Comparison of ENCODE assay signal across 10 cellular contexts in the genomic region with DNA sequence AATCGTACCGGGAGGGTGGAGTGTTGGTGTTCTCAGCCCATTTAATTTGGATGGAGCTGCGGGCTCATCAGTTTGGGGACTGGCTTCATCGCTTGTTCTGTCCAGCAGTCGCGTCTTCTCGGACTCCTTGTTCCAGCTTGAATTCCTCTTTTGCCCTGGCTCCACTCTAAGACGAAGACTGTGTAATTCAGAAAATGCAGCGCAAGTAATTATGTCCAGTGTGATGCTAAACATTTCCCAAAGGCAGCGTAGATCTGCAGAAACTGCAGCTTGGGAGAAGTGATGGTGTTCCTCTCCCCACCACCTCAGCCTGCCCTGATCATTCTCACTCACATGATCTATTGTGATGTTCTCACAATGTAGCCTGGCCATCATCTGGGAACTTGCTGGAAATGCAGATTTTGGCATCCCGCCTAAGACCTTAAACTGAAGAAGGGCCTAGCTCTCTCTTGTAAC. TPM values are rescaled to one million over a fixed set of nuclear protein-coding genes. Genes with fewer than 3 reads are reported as not detected.
DNase-seq lines count a peak whose midpoint lies in the region; ATAC-seq and TF ChIP-seq lines count a peak whose summit lies in the region.
"Had no signal": no experiment of that assay in that cellular context is flagged by ENCODE, and none has a peak within 500 bp of the region (broad histone marks: within the 10 kb centered on the region; RNA-seq: fewer than 3 reads in every experiment).

No MANE protein-coding gene starts in this region.

- DNase-seq in NT2/D1 (ENCODE audit: low read depth, low spot score) (no peak), esophagus muscularis mucosa (ENCODE audit: extremely low spot score) (no peak), medulla oblongata (ENCODE audit: extremely low spot score) (peak; percentile 82), thyroid gland (no peak), NCI-H510A treated with DMSO at 0.1 percent for 48 hours (lab: John Stamatoyannopoulos, UW) (no peak)
- DNase-seq: cerebellar nuclear complex, NCI-H345 had no signal

- no peak overlapping the region for H3K4me3 ChIP-seq in NT2/D1 (ENCODE audit: insufficient read length, low read depth)
- H3K4me3 ChIP-seq in esophagus muscularis mucosa = peak overlapping the region in 3 of 4 donors; percentile 12 to 27 (median 14)
- no peak overlapping the region for H3K4me3 ChIP-seq in thyroid gland (replicated peaks in 1 of 3)
- H3K4me3 ChIP-seq: smooth muscle cell had no signal

- 53% methylated on average over 11 of the region's 11 CpGs for WGBS in esophagus muscularis mucosa
- WGBS in thyroid gland, 2 donors = 77 to 83% methylated on average over 11 of the region's 11 CpGs

- H3K36me3 ChIP-seq in NT2/D1 (ENCODE audit: insufficient read depth, insufficient read length, low read length) = no peaks in the 10 kb centered on the region
- no peaks in the 10 kb centered on the region for H3K36me3 ChIP-seq in esophagus muscularis mucosa
- H3K36me3 ChIP-seq in thyroid gland = no peaks in the 10 kb centered on the region

- peak overlapping the region; percentile 68 to 95 (median 80) for H3K27ac ChIP-seq in esophagus muscularis mucosa (replicated peaks in 1 of 4)
- peak overlapping the region in 2 of 3 donors; percentile 9 to 50 for H3K27ac ChIP-seq in thyroid gland

- H3K9ac ChIP-seq in NT2/D1 (ENCODE audit: insufficient read length, low read depth) = peak overlapping the region; percentile 36

- H3K4me1 ChIP-seq in NT2/D1 (ENCODE audit: insufficient read depth, insufficient read length) (peaks cover 5% of the 10 kb centered on the region), esophagus muscularis mucosa (peaks cover 25 to 33% (median 31%) of the 10 kb centered on the region in 4 donors), thyroid gland (peaks cover 0 to 7% of the 10 kb centered on the region in 2 donors)

- no peak for ATAC-seq in GM18909 (IDR thresholded peaks at IDR 0.05; ENCODE audit: poor library complexity, unreplicated experiment)
- ATAC-seq in GM18511 (IDR thresholded peaks at IDR 0.05; ENCODE audit: unreplicated experiment) = no peak

- peak; percentile 92 for TF ChIP-seq EP300 in esophagus muscularis mucosa (IDR thresholded peaks at IDR 0.05)

- TF ChIP-seq CTCF in esophagus muscularis mucosa (IDR thresholded peaks at IDR 0.05) (no peak), thyroid gland (IDR thresholded peaks at IDR 0.05) (no peak)

- intact Hi-C loops in esophagus muscularis mucosa (cut with DNase I) = loop anchor here (2.0 to 10.0 kb wide), 3 partner anchors 75 to 173 kb away; a partner anchor contains a TSS
- intact Hi-C loops in thyroid gland (cut with DNase I) = no loop called here

- no peak for TF ChIP-seq POLR2A in esophagus muscularis mucosa (IDR thresholded peaks at IDR 0.05; ENCODE audit: low read depth)
- TF ChIP-seq POLR2A in thyroid gland (IDR thresholded peaks at IDR 0.05) = no peak

- H3K9me3 ChIP-seq in NT2/D1 (ENCODE audit: insufficient read depth, low read length) (peaks cover 12% of the 10 kb centered on the region; the same call in 1 of the 2 replicates), esophagus muscularis mucosa (no peaks in the 10 kb centered on the region), thyroid gland (no peaks in the 10 kb centered on the region)

- H3K27me3 ChIP-seq in NT2/D1 (ENCODE audit: insufficient read depth, insufficient read length) = no peaks in the 10 kb centered on the region
- H3K27me3 ChIP-seq in esophagus muscularis mucosa = no peaks in the 10 kb centered on the region
- no peaks in the 10 kb centered on the region for H3K27me3 ChIP-seq in thyroid gland

RNA-seq across cellular contexts. Expression of a gene that starts 0.7 kb away (rescaled TPM):
- 1 to 10 TPM in 3 of 4 donors, under 1 TPM in 1; 0.42 to 2.8 (median 1.8) TPM for total RNA-seq in esophagus muscularis mucosa
- total RNA-seq in thyroid gland = 1 to 10 TPM in 2 of 4 donors, under 1 TPM in 2; 0.29 to 1.7 (median 0.84) TPM

Comparison
In these comparisons a context has a peak if more than half of its experiments do, and no peak if none do; other contexts are left out.
1. H3K4me3 ChIP-seq: peak in esophagus muscularis mucosa (3 of 4); none in NT2/D1 (single experiment) and thyroid gland (0 of 3).